In the genomic region with DNA sequence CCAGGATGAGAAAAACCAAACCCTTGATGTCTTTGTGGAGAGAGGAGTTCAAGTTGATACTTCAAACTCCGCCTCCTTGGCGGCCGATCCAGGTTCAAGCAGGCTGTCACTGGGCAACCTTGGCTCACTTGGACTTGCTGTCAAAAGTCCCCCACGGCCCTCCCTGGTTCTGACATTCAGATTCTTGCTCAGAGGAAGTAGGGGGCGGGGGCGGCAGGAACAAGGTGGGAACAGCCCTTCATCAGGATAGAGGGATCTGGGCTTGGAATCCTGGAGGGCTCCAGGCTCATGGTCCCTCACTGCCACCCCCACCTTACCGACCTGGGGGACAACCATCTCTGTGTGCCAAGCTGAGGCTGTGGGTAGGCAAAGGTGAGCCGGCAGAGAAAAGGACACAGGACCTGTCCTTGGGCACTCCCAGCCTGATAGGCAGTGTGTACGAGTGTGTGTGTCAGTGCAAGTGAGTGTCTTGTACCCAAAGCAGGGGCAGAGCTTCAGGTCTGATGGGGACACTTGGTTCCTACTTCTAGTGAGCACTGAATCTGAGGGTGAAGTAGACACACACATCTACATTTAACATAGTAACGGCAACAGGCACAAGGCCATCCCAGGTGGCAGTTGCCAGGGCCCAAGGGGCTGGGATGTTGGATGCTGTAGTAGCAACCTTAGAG, we compare ENCODE assay signal across 10 cellular contexts. TPM values are rescaled to one million over a fixed set of nuclear protein-coding genes. Genes with fewer than 3 reads are reported as not detected.
A peak's percentile ranks its signal among the peaks of the same experiment; 100 is the strongest.
DNase-seq lines count a peak whose midpoint lies in the region; TF ChIP-seq lines count a peak whose summit lies in the region.
"Had no signal": no experiment of that assay in that cellular context is flagged by ENCODE, and none has a peak within 500 bp of the region (broad histone marks: within the 10 kb centered on the region; RNA-seq: fewer than 3 reads in every experiment).

No MANE protein-coding gene starts in this region.

- no peaks in the 10 kb centered on the region for H3K9me3 ChIP-seq in MG63

- no peaks in the 10 kb centered on the region for H3K4me1 Mint-ChIP-seq in progenitor cell of endocrine pancreas (ENCODE audit: low read depth)

- H3K27ac ChIP-seq in cingulate gyrus (ENCODE audit: low read depth, low read length) = peak overlapping the region; percentile 29

- DNase-seq in RPMI8226 (peak; percentile 73), progenitor cell of endocrine pancreas (ENCODE audit: low spot score, unreplicated experiment) (no peak), NCI-H146 treated with DMSO at 0.1 percent for 48 hours (lab: John Stamatoyannopoulos, UW; ENCODE audit: unreplicated experiment) (no peak), MG63 (no peak), HPDE6-E6E7 (ENCODE audit: extremely low spot score) (no peak), NCI-H446 treated with DMSO at 0.1 percent for 48 hours (lab: John Stamatoyannopoulos, UW) (no peak)
- DNase-seq: Right ventricle myocardium superior had no signal

- H3K4me3 Mint-ChIP-seq in progenitor cell of endocrine pancreas (ENCODE audit: low read depth) = no peak overlapping the region

- no peaks in the 10 kb centered on the region for H3K9me3 Mint-ChIP-seq in progenitor cell of endocrine pancreas (ENCODE audit: low read depth)

- peaks cover 3% of the 10 kb centered on the region; the same call in 1 of the 2 replicates for H3K36me3 ChIP-seq in MG63

- no peak for TF ChIP-seq CTCF in progenitor cell of endocrine pancreas (IDR thresholded peaks at IDR 0.05; ENCODE audit: unreplicated experiment)

- H3K27me3 Mint-ChIP-seq in progenitor cell of endocrine pancreas = peaks cover 16% of the 10 kb centered on the region

- no peaks in the 10 kb centered on the region for H3K27me3 ChIP-seq in MG63

- peak overlapping the region; percentile 80; the same call in 1 of the 2 replicates for H3K4me3 ChIP-seq in GM08714 (ENCODE audit: low read length)
- no peak overlapping the region for H3K4me3 ChIP-seq in MG63

- H3K27ac Mint-ChIP-seq in progenitor cell of endocrine pancreas = peak overlapping the region; percentile 54

- no peaks in the 10 kb centered on the region for H3K36me3 Mint-ChIP-seq in progenitor cell of endocrine pancreas (ENCODE audit: insufficient read depth)

RNA-seq across cellular contexts. Expression of a gene that starts 6.6 kb away (rescaled TPM):
- 101 and 105 TPM in 2 replicates for total RNA-seq in progenitor cell of endocrine pancreas
- 7.0 and 31.1 TPM in 2 replicates for total RNA-seq in MG63 (2014; rRNA removed; shearing (Covaris generic); ENCODE audit: low replicate concordance)

RNA-seq across cellular contexts. Expression of a gene that starts 16.8 kb away (rescaled TPM):
- total RNA-seq in progenitor cell of endocrine pancreas = 89.6 and 95.7 TPM in 2 replicates
- 97.2 and 170 TPM in 2 replicates for total RNA-seq in MG63 (2014; rRNA removed; shearing (Covaris generic); ENCODE audit: low replicate concordance)

RNA-seq across cellular contexts. Expression of a gene that starts 54.5 kb away (rescaled TPM):
- total RNA-seq in progenitor cell of endocrine pancreas = not detected in 2 replicates
- not detected in 2 replicates for total RNA-seq in MG63 (2014; rRNA removed; shearing (Covaris generic); ENCODE audit: low replicate concordance)
- total RNA-seq: bronchial epithelial cell had no signal
